Comparison of ENCODE assay signal across 8 cellular contexts in the genomic region with DNA sequence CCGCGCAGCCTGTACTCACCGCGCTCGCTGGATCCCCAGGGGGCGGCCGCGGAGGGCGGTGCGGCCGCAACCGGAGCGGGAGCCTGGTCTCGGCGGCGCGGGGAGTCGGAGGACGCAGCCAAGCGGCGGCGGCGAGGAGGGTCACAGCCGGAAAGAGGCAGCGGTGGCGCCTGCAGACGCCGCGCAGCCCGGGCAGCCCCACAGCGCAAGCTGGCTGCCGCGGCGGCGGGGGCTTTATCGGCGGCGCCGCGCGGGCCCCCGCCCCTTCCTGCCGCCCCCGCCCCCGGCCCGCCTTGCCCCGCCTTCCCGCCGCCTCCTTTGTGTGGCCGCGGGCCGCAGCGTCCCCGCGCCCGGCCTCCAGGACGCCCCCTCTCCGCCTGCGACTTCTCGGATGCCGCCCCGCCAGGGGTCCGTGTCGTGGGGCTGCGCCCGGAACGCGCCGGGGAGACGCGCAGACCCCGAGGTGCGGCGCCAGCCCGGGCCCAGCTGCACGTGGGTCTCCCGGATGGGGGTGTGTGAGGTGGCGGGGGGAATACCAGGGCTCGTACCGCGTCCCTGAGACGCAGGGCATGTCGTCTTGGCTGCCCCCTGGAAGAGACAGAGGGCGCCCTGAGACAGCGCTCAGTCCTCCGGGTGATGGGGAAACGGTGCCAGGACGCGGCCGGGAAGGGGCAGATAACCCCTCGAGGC. TPM values are rescaled to one million over a fixed set of nuclear protein-coding genes. Genes with fewer than 3 reads are reported as not detected.
DNase-seq lines count a peak whose midpoint lies in the region; ATAC-seq lines count a peak whose summit lies in the region.

A gene with protein sequence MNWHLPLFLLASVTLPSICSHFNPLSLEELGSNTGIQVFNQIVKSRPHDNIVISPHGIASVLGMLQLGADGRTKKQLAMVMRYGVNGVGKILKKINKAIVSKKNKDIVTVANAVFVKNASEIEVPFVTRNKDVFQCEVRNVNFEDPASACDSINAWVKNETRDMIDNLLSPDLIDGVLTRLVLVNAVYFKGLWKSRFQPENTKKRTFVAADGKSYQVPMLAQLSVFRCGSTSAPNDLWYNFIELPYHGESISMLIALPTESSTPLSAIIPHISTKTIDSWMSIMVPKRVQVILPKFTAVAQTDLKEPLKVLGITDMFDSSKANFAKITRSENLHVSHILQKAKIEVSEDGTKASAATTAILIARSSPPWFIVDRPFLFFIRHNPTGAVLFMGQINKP (minus strand): TSS at position 207 of the 690 bp plus-strand sequence. CDS start 37,386 bp downstream, outside the sequence.

- H3K4me3 ChIP-seq in muscle layer of duodenum (ENCODE audit: low read depth in 1 of 2, low read length in 2 of 2): peak within 1 kb of the TSS; percentile 74 to 80

- H3K9me3 ChIP-seq in muscle layer of duodenum (ENCODE audit: control insufficient read depth in 1 of 2, low read length in 2 of 2): no peaks in the 10 kb centered on the region

- H3K9me3 Mint-ChIP-seq in activated T-cell treated with anti-CD3 and anti-CD28 coated beads, Interleukin-2, amount 50 U/mL, for 24 hours: no peaks in the 10 kb centered on the region

- no peaks in the 10 kb centered on the region for H3K36me3 ChIP-seq in muscle layer of duodenum (ENCODE audit: control insufficient read depth in 1 of 2, insufficient read depth in 2 of 2, low read length in 2 of 2)

- DNase-seq in A172 (ENCODE audit: low spot score): peak; percentile 76
- peak; percentile 59 for DNase-seq in NCI-H82 treated with DMSO at 0.1 percent for 48 hours (lab: John Stamatoyannopoulos, UW; ENCODE audit: unreplicated experiment)
- DNase-seq in activated T-cell treated with anti-CD3 and anti-CD28 coated beads, Interleukin-2, amount 50 U/mL, for 24 hours: peak; percentile 78
- DNase-seq in fibroblast of gingiva (ENCODE audit: low read depth): peak; percentile 76
- DNase-seq in stimulated activated naive CD4-positive, alpha-beta T cell (lab: John Stamatoyannopoulos, UW): peak; percentile 36 to 61 (median 52)

- peak within 1 kb of the TSS; percentile 26 for H3K27ac Mint-ChIP-seq in activated T-cell treated with anti-CD3 and anti-CD28 coated beads, Interleukin-2, amount 50 U/mL, for 24 hours

- H3K4me1 ChIP-seq in muscle layer of duodenum (ENCODE audit: control insufficient read depth in 1 of 2, insufficient read depth in 2 of 2, low read length in 2 of 2): peaks cover 0 to 19% of the 10 kb centered on the region in 2 donors

- H3K4me1 Mint-ChIP-seq in activated T-cell treated with anti-CD3 and anti-CD28 coated beads, Interleukin-2, amount 50 U/mL, for 24 hours (ENCODE audit: low read depth): peaks cover 26% of the 10 kb centered on the region

- H3K4me3 Mint-ChIP-seq in activated T-cell treated with anti-CD3 and anti-CD28 coated beads, Interleukin-2, amount 50 U/mL, for 24 hours: peak within 1 kb of the TSS; percentile 85

- H3K27me3 ChIP-seq in muscle layer of duodenum (ENCODE audit: low read depth, low read length): peaks cover 15% of the 10 kb centered on the region

- no peak within 1 kb of the TSS for H3K27ac ChIP-seq in muscle layer of duodenum (ENCODE audit: low read length)

- H3K36me3 Mint-ChIP-seq in activated T-cell treated with anti-CD3 and anti-CD28 coated beads, Interleukin-2, amount 50 U/mL, for 24 hours (ENCODE audit: low read depth): peaks cover 2% of the 10 kb centered on the region

- peaks cover 65% of the 10 kb centered on the region for H3K27me3 Mint-ChIP-seq in activated T-cell treated with anti-CD3 and anti-CD28 coated beads, Interleukin-2, amount 50 U/mL, for 24 hours

- peak; percentile 54 for ATAC-seq in GM18519 (IDR thresholded peaks at IDR 0.05; ENCODE audit: low FRiP score, unreplicated experiment)
- peak; percentile 43 for ATAC-seq in HG03095 (IDR thresholded peaks at IDR 0.05; ENCODE audit: unreplicated experiment)

RNA-seq across cellular contexts. Expression of the gene that starts here (rescaled TPM):
- 266 and 429 TPM in 2 replicates for total RNA-seq in A172 (2014; rRNA removed; shearing (Covaris generic))
